ENCODE assay signal across 15 cellular contexts in genomic region chr5:173316463-173317020, GRCh38. TPM values are rescaled to one million over a fixed set of nuclear protein-coding genes. Genes with fewer than 3 reads are reported as not detected.
DNase-seq lines count a peak whose midpoint lies in the region; ATAC-seq and TF ChIP-seq lines count a peak whose summit lies in the region.
"Had no signal": no experiment of that assay in that cellular context is flagged by ENCODE, and none has a peak within 500 bp of the region (broad histone marks: within the 10 kb centered on the region; RNA-seq: fewer than 3 reads in every experiment).

No MANE protein-coding gene starts in this region.

- H3K9me3 ChIP-seq in heart right ventricle = no peaks in the 10 kb centered on the region
- H3K9me3 ChIP-seq in breast epithelium = no peaks in the 10 kb centered on the region
- no peaks in the 10 kb centered on the region for H3K9me3 ChIP-seq in tibial artery
- H3K9me3 ChIP-seq: gastrocnemius medialis had no signal

- no peak for TF ChIP-seq POLR2A in breast epithelium (IDR thresholded peaks at IDR 0.05)

- H3K4me3 ChIP-seq in heart right ventricle = peak overlapping the region in 5 of 10 donors; percentile 5 to 26 (median 16)
- peak overlapping the region in 1 of 3 donors; percentile 31 for H3K4me3 ChIP-seq in breast epithelium
- peak overlapping the region; percentile 2 to 23 for H3K4me3 ChIP-seq in tibial artery
- H3K4me3 ChIP-seq: gastrocnemius medialis had no signal

- H3K27me3 ChIP-seq in heart right ventricle = peaks cover 0 to 7% (median 0%) of the 10 kb centered on the region in 7 donors
- H3K27me3 ChIP-seq in breast epithelium = no peaks in the 10 kb centered on the region
- H3K27me3 ChIP-seq in tibial artery = peaks cover 0 to 14% of the 10 kb centered on the region in 2 donors
- H3K27me3 ChIP-seq: gastrocnemius medialis had no signal

- DNase-seq in heart right ventricle = no peak
- DNase-seq in left ventricle myocardium superior = no peak
- DNase-seq in breast epithelium (ENCODE audit: low spot score in 2 of 2) = no peak
- DNase-seq in myocyte (ENCODE audit: low read depth) = peak; percentile 11
- no peak for DNase-seq in tibial artery
- DNase-seq in COLO668 (lab: John Stamatoyannopoulos, UW; ENCODE audit: unreplicated experiment) = no peak
- DNase-seq in NCI-H1930 (lab: John Stamatoyannopoulos, UW) = no peak
- no peak for DNase-seq in NCI-H2196 (lab: John Stamatoyannopoulos, UW; ENCODE audit: unreplicated experiment)
- DNase-seq: activated naive CD8-positive, alpha-beta T cell treated with anti-CD3 and anti-CD28 coated beads, Interleukin-2, amount 50 U/mL, for 24 hours; activated T-cell treated with anti-CD3 and anti-CD28 coated beads for 4 hours; cortex of kidney; Kasumi-1; naive thymus-derived CD8-positive, alpha-beta T cell had no signal

- ATAC-seq in heart right ventricle (no peak), left ventricle myocardium superior (no peak)
- ATAC-seq: activated CD4-positive, CD25-positive, alpha-beta regulatory T cell treated with anti-CD3 and anti-CD28 coated beads, Interleukin-2, amount 50 U/mL, for 24 hours; activated naive CD8-positive, alpha-beta T cell treated with anti-CD3 and anti-CD28 coated beads, Interleukin-2, amount 50 U/mL, for 24 hours; naive thymus-derived CD8-positive, alpha-beta T cell had no signal

- peaks cover 0 to 28% (median 0%) of the 10 kb centered on the region in 9 donors for H3K36me3 ChIP-seq in heart right ventricle
- no peaks in the 10 kb centered on the region for H3K36me3 ChIP-seq in breast epithelium
- no peaks in the 10 kb centered on the region for H3K36me3 ChIP-seq in tibial artery
- H3K36me3 ChIP-seq: gastrocnemius medialis had no signal

- H3K27ac ChIP-seq in heart right ventricle (peak overlapping the region in 8 of 10 donors; percentile 2 to 62 (median 50)), breast epithelium (peak overlapping the region; percentile 68 to 82), tibial artery (peak overlapping the region; percentile 24 to 46)

- no peak for TF ChIP-seq CTCF in heart right ventricle (IDR thresholded peaks at IDR 0.05)
- TF ChIP-seq CTCF in breast epithelium (IDR thresholded peaks at IDR 0.05) = no peak
- TF ChIP-seq CTCF in tibial artery (IDR thresholded peaks at IDR 0.05) = no peak

- intact Hi-C loops in heart right ventricle (cut with DNase I) = no loop called here
- intact Hi-C loops in left ventricle myocardium superior (cut with micrococcal nuclease) = no loop called here
- intact Hi-C loops in breast epithelium (cut with DNase I; ENCODE audit: low total_unique reads) = no loop called here
- intact Hi-C loops in tibial artery (cut with DNase I; ENCODE audit: low total_unique reads) = no loop called here

- H3K4me1 ChIP-seq in heart right ventricle (peaks cover 14 to 59% (median 38%) of the 10 kb centered on the region in 9 donors), breast epithelium (no peaks in the 10 kb centered on the region), tibial artery (peaks cover 0 to 20% (median 10%) of the 10 kb centered on the region in 4 donors)

- 49 to 53% methylated on average over 5 of the region's 5 CpGs for WGBS in heart right ventricle, 2 donors

RNA-seq across cellular contexts. Expression of gene STC2, which starts 11.7 kb away (rescaled TPM):
- 10 to 100 TPM in 3 of 10 donors, 1 to 10 TPM in 7; 3.7 to 26.9 (median 6.8) TPM for total RNA-seq in heart right ventricle
- polyA plus RNA-seq in heart right ventricle = 1 to 10 TPM; 4.0 to 4.6 TPM
- 6.8 TPM for total RNA-seq in left ventricle myocardium superior
- total RNA-seq in breast epithelium = 100 to 1,000 TPM in 2 of 3 donors, 10 to 100 TPM in 1; 12.8 to 502 (median 347) TPM
- total RNA-seq in myocyte = 482 and 489 TPM in 2 replicates
- 203 TPM for polyA plus RNA-seq in myocyte (2012)
- total RNA-seq: naive thymus-derived CD8-positive, alpha-beta T cell had no signal
- polyA plus RNA-seq: naive thymus-derived CD8-positive, alpha-beta T cell had no signal
